19 cellular contexts compared by ENCODE assay signal in genomic region chr10:79055100-79055782, GRCh38.
"Had no signal": no experiment of that assay in that cellular context is flagged by ENCODE, and none has a peak within 500 bp of the region (broad histone marks: within the 10 kb centered on the region; RNA-seq: fewer than 3 reads in every experiment).

No MANE protein-coding gene starts in this region.

- H3K9me3 ChIP-seq: adrenal gland, pancreas, tibial nerve had no signal

- H3K9me3 Mint-ChIP-seq: activated B cell treated with CpG ODN at 0.5 μM for 24 hours; activated CD4-positive, alpha-beta T cell treated with anti-CD3 and anti-CD28 coated beads, Interleukin-2, amount 10 ng/mL, durations not matched to agents 24 days and 14 days; activated naive CD4-positive, alpha-beta T cell treated with anti-CD3 and anti-CD28 coated beads, Interleukin-2, amount 10 ng/mL, durations not matched to agents 7 days and 5 days; activated T-helper 17 cell treated with anti-CD3 and anti-CD28 coated beads, Interleukin-2, amount 50 U/mL, for 72 hours; neural crest cell; stimulated activated naive B cell treated with anti-CD40 and anti-IgM and Interleukin-4, amounts not matched to agents 10 μg/mL and 1 μg/mL and 100 μg/mL, for 72 hours had no signal

- H3K4me3 Mint-ChIP-seq: activated B cell treated with CpG ODN at 0.5 μM for 24 hours; activated CD4-positive, alpha-beta T cell treated with anti-CD3 and anti-CD28 coated beads, Interleukin-2, amount 10 ng/mL, durations not matched to agents 24 days and 14 days; activated naive CD4-positive, alpha-beta T cell treated with anti-CD3 and anti-CD28 coated beads, Interleukin-2, amount 10 ng/mL, durations not matched to agents 7 days and 5 days; activated T-helper 17 cell treated with anti-CD3 and anti-CD28 coated beads, Interleukin-2, amount 50 U/mL, for 72 hours; neural crest cell; stimulated activated naive B cell treated with anti-CD40 and anti-IgM and Interleukin-4, amounts not matched to agents 10 μg/mL and 1 μg/mL and 100 μg/mL, for 72 hours had no signal

- H3K4me1 Mint-ChIP-seq: activated B cell treated with CpG ODN at 0.5 μM for 24 hours had no signal

- ATAC-seq: activated T-helper 17 cell treated with anti-CD3 and anti-CD28 coated beads, Interleukin-2, amount 50 U/mL, for 72 hours; stimulated activated naive B cell treated with anti-CD40 and anti-IgM and Interleukin-4, amounts not matched to agents 10 μg/mL and 1 μg/mL and 100 μg/mL, for 72 hours had no signal

- H3K4me3 ChIP-seq: adrenal gland, coronary artery, pancreas, tibial nerve had no signal

- H3K27ac ChIP-seq: adrenal gland, coronary artery, tibial nerve had no signal

- H3K36me3 ChIP-seq: adrenal gland, pancreas, tibial nerve had no signal

- DNase-seq: activated B cell treated with CpG ODN at 0.5 μM for 24 hours; activated CD4-positive, alpha-beta T cell treated with anti-CD3 and anti-CD28 coated beads, Interleukin-2, amount 10 ng/mL, durations not matched to agents 24 days and 14 days; activated naive CD4-positive, alpha-beta T cell treated with anti-CD3 and anti-CD28 coated beads, Interleukin-2, amount 10 ng/mL, durations not matched to agents 7 days and 5 days; activated T-cell treated with anti-CD3 and anti-CD28 coated beads for 4 hours; caudate nucleus; effector CD4-positive, alpha-beta T cell; foreskin fibroblast; hypothalamus; stimulated activated CD4-positive, alpha-beta T cell treated with anti-CD3 and anti-CD28 coated beads, Interleukin-2, amount 100 ng/mL, for 48 hours; stimulated activated naive B cell treated with anti-CD40 and anti-IgM and Interleukin-4, amounts not matched to agents 10 μg/mL and 1 μg/mL and 100 μg/mL, for 72 hours; T-helper 2 cell had no signal

- H3K27me3 ChIP-seq: adrenal gland, pancreas, tibial nerve had no signal

- H3K27me3 Mint-ChIP-seq: activated T-helper 17 cell treated with anti-CD3 and anti-CD28 coated beads, Interleukin-2, amount 50 U/mL, for 72 hours had no signal

- H3K36me3 Mint-ChIP-seq: activated naive CD4-positive, alpha-beta T cell treated with anti-CD3 and anti-CD28 coated beads, Interleukin-2, amount 10 ng/mL, durations not matched to agents 7 days and 5 days; stimulated activated naive B cell treated with anti-CD40 and anti-IgM and Interleukin-4, amounts not matched to agents 10 μg/mL and 1 μg/mL and 100 μg/mL, for 72 hours had no signal

- FAIRE-seq: endothelial cell of umbilical vein, kidney, pancreas had no signal
